Comparison of ENCODE assay signal across 20 cellular contexts in the genomic region with DNA sequence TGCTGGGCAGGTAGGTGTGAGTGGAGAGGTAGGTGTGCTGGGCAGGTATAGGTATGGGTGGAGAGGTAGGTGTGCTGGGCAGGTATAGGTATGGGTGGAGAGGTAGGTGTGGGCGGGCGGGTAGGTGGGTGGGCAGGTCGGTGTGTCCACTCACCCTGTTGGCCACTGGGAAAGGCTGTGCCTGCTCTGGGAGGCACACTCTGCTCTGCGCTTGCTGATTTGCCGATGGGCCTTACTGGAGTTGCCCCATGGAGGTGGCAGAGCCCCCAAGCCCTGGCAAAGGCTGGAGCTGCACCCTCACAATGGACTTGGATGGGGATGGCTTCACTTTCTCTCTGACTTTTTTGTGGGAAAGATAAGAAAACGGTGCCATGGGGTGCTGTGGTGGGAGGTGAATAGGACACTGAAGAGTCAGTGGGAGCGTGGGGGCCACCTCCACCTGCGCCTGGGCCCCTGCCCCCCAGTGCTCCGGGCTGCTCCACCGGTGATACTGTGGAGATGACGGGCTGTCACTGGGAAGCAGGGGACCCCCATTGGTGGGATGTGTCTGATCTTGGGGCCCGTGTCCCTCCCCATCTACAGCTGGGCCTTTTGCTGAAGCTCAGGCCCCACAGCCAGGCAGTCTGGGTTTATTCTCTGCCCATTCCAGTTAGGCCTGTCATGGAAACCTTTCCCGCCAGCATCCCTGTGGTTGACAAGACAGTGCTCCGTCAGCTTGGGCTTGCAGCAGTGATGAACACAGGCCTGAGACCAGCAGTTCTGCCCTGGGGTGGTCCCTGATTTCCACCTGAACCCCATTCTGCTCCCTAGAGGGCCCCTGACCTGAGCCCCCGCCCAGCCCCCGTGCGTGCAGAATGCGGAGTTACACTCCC.
"Had no signal": no experiment of that assay in that cellular context is flagged by ENCODE, and none has a peak within 500 bp of the region (broad histone marks: within the 10 kb centered on the region; RNA-seq: fewer than 3 reads in every experiment).

No MANE protein-coding gene starts in this region.

- H3K4me1 ChIP-seq: body of pancreas, left lung had no signal

- H3K36me3 ChIP-seq: ovary, transverse colon had no signal

- H3K27me3 Mint-ChIP-seq: activated CD8-positive, alpha-beta memory T cell treated with anti-CD3 and anti-CD28 coated beads, Interleukin-2, amount 10 ng/mL, durations not matched to agents 7 days and 5 days; activated naive CD4-positive, alpha-beta T cell treated with anti-CD3 and anti-CD28 coated beads, Interleukin-2, amount 50 U/mL, for 24 hours had no signal

- H3K4me3 Mint-ChIP-seq: activated CD8-positive, alpha-beta memory T cell treated with anti-CD3 and anti-CD28 coated beads, Interleukin-2, amount 10 ng/mL, durations not matched to agents 7 days and 5 days; activated naive CD4-positive, alpha-beta T cell treated with anti-CD3 and anti-CD28 coated beads, Interleukin-2, amount 50 U/mL, for 24 hours; neural crest cell had no signal

- H3K27ac Mint-ChIP-seq: activated CD8-positive, alpha-beta memory T cell treated with anti-CD3 and anti-CD28 coated beads, Interleukin-2, amount 10 ng/mL, durations not matched to agents 7 days and 5 days; activated naive CD4-positive, alpha-beta T cell treated with anti-CD3 and anti-CD28 coated beads, Interleukin-2, amount 50 U/mL, for 24 hours had no signal

- H3K4me3 ChIP-seq: body of pancreas, coronary artery, left lung, ovary, transverse colon had no signal

- ATAC-seq: activated CD8-positive, alpha-beta memory T cell treated with anti-CD3 and anti-CD28 coated beads, Interleukin-2, amount 10 ng/mL, durations not matched to agents 7 days and 5 days; body of pancreas; left lung had no signal

- H3K4me1 Mint-ChIP-seq: activated CD8-positive, alpha-beta memory T cell treated with anti-CD3 and anti-CD28 coated beads, Interleukin-2, amount 10 ng/mL, durations not matched to agents 7 days and 5 days; activated naive CD4-positive, alpha-beta T cell treated with anti-CD3 and anti-CD28 coated beads, Interleukin-2, amount 50 U/mL, for 24 hours had no signal

- DNase-seq: activated CD4-positive, alpha-beta T cell treated with anti-CD3 and anti-CD28 coated beads for 1 hour; activated CD4-positive, alpha-beta T cell treated with anti-CD3 and anti-CD28 coated beads, Interleukin-2, amount 50 U/mL, for 48 hours; activated CD8-positive, alpha-beta memory T cell treated with anti-CD3 and anti-CD28 coated beads, Interleukin-2, amount 10 ng/mL, durations not matched to agents 7 days and 5 days; activated T-cell treated with anti-CD3 and anti-CD28 coated beads, Interleukin-2, amount 50 U/mL, for 1 hour; amniotic stem cell; body of pancreas; central memory CD4-positive, alpha-beta T cell; foreskin fibroblast; mesendoderm; stimulated activated CD4-positive, alpha-beta T cell treated with anti-CD3 and anti-CD28 coated beads, Interleukin-15, amount 100 ng/mL, for 24 hours; stimulated activated CD4-positive, alpha-beta T cell treated with anti-CD3 and anti-CD28 coated beads, Interleukin-4, amount 100 ng/mL, for 1 hour; stimulated activated naive CD4-positive, alpha-beta T cell treated with Interleukin-2 at 50 U/mL for 16 hours; substantia nigra; transverse colon had no signal

- H3K9me3 ChIP-seq: body of pancreas, ovary, transverse colon had no signal

- H3K27me3 ChIP-seq: body of pancreas, left lung, ovary, transverse colon had no signal

- H3K27ac ChIP-seq: body of pancreas, coronary artery, left lung, ovary, transverse colon, VCaP had no signal
